14 cellular contexts compared by ENCODE assay signal in genomic region chr22:37768273-37768672, GRCh38. TPM values are rescaled to one million over a fixed set of nuclear protein-coding genes. Genes with fewer than 3 reads are reported as not detected.
DNase-seq lines count a peak whose midpoint lies in the region; ATAC-seq and TF ChIP-seq lines count a peak whose summit lies in the region.
"Had no signal": no experiment of that assay in that cellular context is flagged by ENCODE, and none has a peak within 500 bp of the region (broad histone marks: within the 10 kb centered on the region; RNA-seq: fewer than 3 reads in every experiment).

No MANE protein-coding gene starts in this region.

- H3K27me3 Mint-ChIP-seq in activated naive CD8-positive, alpha-beta T cell treated with anti-CD3 and anti-CD28 coated beads, Interleukin-2, amount 10 ng/mL, durations not matched to agents 7 days and 5 days: no peaks in the 10 kb centered on the region
- H3K27me3 Mint-ChIP-seq in activated naive CD8-positive, alpha-beta T cell treated with anti-CD3 and anti-CD28 coated beads, Interleukin-2, amount 50 U/mL, for 24 hours: no peaks in the 10 kb centered on the region
- no peaks in the 10 kb centered on the region for H3K27me3 Mint-ChIP-seq in T-cell

- H3K4me1 ChIP-seq in OCI-LY3 (ENCODE audit: low read length) (peaks cover 9% of the 10 kb centered on the region), fibroblast of lung (ENCODE audit: control insufficient read depth, extremely low read depth, insufficient read depth, low read length) (no peaks in the 10 kb centered on the region), testis (no peaks in the 10 kb centered on the region)

- WGBS in testis, 2 donors: 91 to 95% methylated on average over 3 of the region's 3 CpGs

- H3K4me3 ChIP-seq in OCI-LY3 (ENCODE audit: low read length) (no peak overlapping the region), fibroblast of lung (replicated peaks in 1 of 4; ENCODE audit: control extremely low read depth in 1 of 4, insufficient read depth in 1 of 4, low read depth in 3 of 4, low read length in 4 of 4) (no peak overlapping the region), testis (no peak overlapping the region)

- H3K4me2 ChIP-seq in OCI-LY3 (ENCODE audit: low read length) (no peak overlapping the region), fibroblast of lung (ENCODE audit: extremely low read depth, insufficient read depth, low read length) (no peak overlapping the region)

- H3K36me3 ChIP-seq in OCI-LY3 (replicated peaks; ENCODE audit: low read depth, low read length): peaks cover 8% of the 10 kb centered on the region
- peaks cover 47% of the 10 kb centered on the region for H3K36me3 ChIP-seq in fibroblast of lung (ENCODE audit: control insufficient read depth, insufficient read depth, low read length)
- H3K36me3 ChIP-seq in testis (ENCODE audit: low read depth, missing control alignments): no peaks in the 10 kb centered on the region

- intact Hi-C loops in testis (cut with DNase I; ENCODE audit: low total_unique reads): no loop called here

- peaks cover 4% of the 10 kb centered on the region for H3K36me3 Mint-ChIP-seq in activated naive CD8-positive, alpha-beta T cell treated with anti-CD3 and anti-CD28 coated beads, Interleukin-2, amount 10 ng/mL, durations not matched to agents 7 days and 5 days
- H3K36me3 Mint-ChIP-seq in activated naive CD8-positive, alpha-beta T cell treated with anti-CD3 and anti-CD28 coated beads, Interleukin-2, amount 50 U/mL, for 24 hours (ENCODE audit: low read depth): no peaks in the 10 kb centered on the region
- H3K36me3 Mint-ChIP-seq in T-cell: peaks cover 20% of the 10 kb centered on the region

- H3K27me3 ChIP-seq in OCI-LY3 (ENCODE audit: low read depth, low read length): no peaks in the 10 kb centered on the region
- H3K27me3 ChIP-seq in fibroblast of lung (ENCODE audit: control insufficient read depth, insufficient read depth, low read length): no peaks in the 10 kb centered on the region
- H3K27me3 ChIP-seq in testis: no peaks in the 10 kb centered on the region

- H4K20me1 ChIP-seq in OCI-LY3 (ENCODE audit: insufficient read depth, low read length): no peaks in the 10 kb centered on the region
- no peaks in the 10 kb centered on the region for H4K20me1 ChIP-seq in fibroblast of lung (ENCODE audit: control insufficient read depth, extremely low read depth, insufficient read depth, low read length)

- no peaks in the 10 kb centered on the region for H3K4me1 Mint-ChIP-seq in activated naive CD8-positive, alpha-beta T cell treated with anti-CD3 and anti-CD28 coated beads, Interleukin-2, amount 10 ng/mL, durations not matched to agents 7 days and 5 days
- H3K4me1 Mint-ChIP-seq in activated naive CD8-positive, alpha-beta T cell treated with anti-CD3 and anti-CD28 coated beads, Interleukin-2, amount 50 U/mL, for 24 hours: no peaks in the 10 kb centered on the region
- H3K4me1 Mint-ChIP-seq in T-cell: no peaks in the 10 kb centered on the region

- H3K4me3 Mint-ChIP-seq in activated naive CD8-positive, alpha-beta T cell treated with anti-CD3 and anti-CD28 coated beads, Interleukin-2, amount 10 ng/mL, durations not matched to agents 7 days and 5 days: no peak overlapping the region
- no peak overlapping the region for H3K4me3 Mint-ChIP-seq in activated naive CD8-positive, alpha-beta T cell treated with anti-CD3 and anti-CD28 coated beads, Interleukin-2, amount 50 U/mL, for 24 hours
- H3K4me3 Mint-ChIP-seq in T-cell: no peak overlapping the region
- H3K4me3 Mint-ChIP-seq: T-helper 1 cell treated with Interleukin-12 subunit alpha and Interleukin-12 subunit beta and Interleukin-4 antibody, amounts not matched to agents 30 μg/mL and 1 μg/mL, for 36 hours had no signal

- POLR2A ChIA-PET in activated naive CD8-positive, alpha-beta T cell treated with anti-CD3 and anti-CD28 coated beads, Interleukin-2, amount 10 ng/mL, durations not matched to agents 7 days and 5 days (lab: Charles Lee): interaction anchor here (0.7 kb wide), 1 partner anchor 19 kb away, joined by 3 read pairs; no protein-coding TSS in a partner anchor
- POLR2A ChIA-PET in T-cell (lab: Charles Lee): no interaction called here

- H3K27ac Mint-ChIP-seq in activated naive CD8-positive, alpha-beta T cell treated with anti-CD3 and anti-CD28 coated beads, Interleukin-2, amount 10 ng/mL, durations not matched to agents 7 days and 5 days: peak overlapping the region; percentile 21
- H3K27ac Mint-ChIP-seq in activated naive CD8-positive, alpha-beta T cell treated with anti-CD3 and anti-CD28 coated beads, Interleukin-2, amount 50 U/mL, for 24 hours: no peak overlapping the region
- no peak overlapping the region for H3K27ac Mint-ChIP-seq in T-cell
- H3K27ac Mint-ChIP-seq: T-helper 1 cell treated with Interleukin-12 subunit alpha and Interleukin-12 subunit beta and Interleukin-4 antibody, amounts not matched to agents 30 μg/mL and 1 μg/mL, for 36 hours had no signal

- no peak overlapping the region for H2AFZ ChIP-seq in OCI-LY3 (ENCODE audit: low read depth, low read length)
- no peak overlapping the region for H2AFZ ChIP-seq in fibroblast of lung (ENCODE audit: low read length)

- no peaks in the 10 kb centered on the region for H3K9me3 Mint-ChIP-seq in activated naive CD8-positive, alpha-beta T cell treated with anti-CD3 and anti-CD28 coated beads, Interleukin-2, amount 10 ng/mL, durations not matched to agents 7 days and 5 days
- H3K9me3 Mint-ChIP-seq in activated naive CD8-positive, alpha-beta T cell treated with anti-CD3 and anti-CD28 coated beads, Interleukin-2, amount 50 U/mL, for 24 hours: no peaks in the 10 kb centered on the region
- no peaks in the 10 kb centered on the region for H3K9me3 Mint-ChIP-seq in T-cell
- H3K9me3 Mint-ChIP-seq: T-helper 1 cell treated with Interleukin-12 subunit alpha and Interleukin-12 subunit beta and Interleukin-4 antibody, amounts not matched to agents 30 μg/mL and 1 μg/mL, for 36 hours had no signal

- no peak for ATAC-seq in activated naive CD8-positive, alpha-beta T cell treated with anti-CD3 and anti-CD28 coated beads, Interleukin-2, amount 10 ng/mL, durations not matched to agents 7 days and 5 days (ENCODE audit: low read depth)
- no peak for ATAC-seq in activated naive CD8-positive, alpha-beta T cell treated with anti-CD3 and anti-CD28 coated beads, Interleukin-2, amount 50 U/mL, for 24 hours
- ATAC-seq in HG02571 (IDR thresholded peaks at IDR 0.05; ENCODE audit: unreplicated experiment) (no peak), T-cell (replicated peaks in 1 of 4) (no peak)

- H3K79me2 ChIP-seq in OCI-LY3 (ENCODE audit: low read length) (no peaks in the 10 kb centered on the region), fibroblast of lung (ENCODE audit: control insufficient read depth, insufficient read depth, low read length) (no peaks in the 10 kb centered on the region)

- H3K9me3 ChIP-seq in OCI-LY3 (ENCODE audit: insufficient read depth, low read length) (no peaks in the 10 kb centered on the region), fibroblast of lung (ENCODE audit: control insufficient read depth, insufficient read depth, low read depth, low read length) (no peaks in the 10 kb centered on the region), testis (no peaks in the 10 kb centered on the region)

- H3K27ac ChIP-seq in OCI-LY3 (ENCODE audit: low read length): no peak overlapping the region
- H3K27ac ChIP-seq in fibroblast of lung (ENCODE audit: insufficient read depth, low read length): no peak overlapping the region
- no peak overlapping the region for H3K27ac ChIP-seq in testis

- H3K9ac ChIP-seq in OCI-LY3 (ENCODE audit: low read length) (no peak overlapping the region), fibroblast of lung (ENCODE audit: insufficient read depth, low read length) (no peak overlapping the region)

- TF ChIP-seq POLR2A in testis (IDR thresholded peaks at IDR 0.05): no peak

- CTCF ChIA-PET in T-cell (lab: Charles Lee): interaction anchor here in 1 of 2 donors (0.6 to 0.7 kb wide), 3 partner anchors 72 to 786 kb away, joined by 3 to 7 read pairs (median 5); no protein-coding TSS in a partner anchor

- TF ChIP-seq CTCF in OCI-LY3 (IDR thresholded peaks at IDR 0.05; ENCODE audit: low read depth, low read length) (0 out of 2 replicates have a peak, but pooled peaks have one; percentile 16), fibroblast of lung (conservative IDR thresholded peaks at IDR 0.05 in 1 of 2, IDR thresholded peaks at IDR 0.05 in 1 of 2; ENCODE audit: low read depth in 1 of 2, low read length in 2 of 2) (peak; percentile 20 to 40), testis (IDR thresholded peaks at IDR 0.05) (peak in 2 of 3 experiments; percentile 23 to 32)

- DNase-seq in activated naive CD8-positive, alpha-beta T cell treated with anti-CD3 and anti-CD28 coated beads, Interleukin-2, amount 10 ng/mL, durations not matched to agents 7 days and 5 days: no peak
- DNase-seq in activated naive CD8-positive, alpha-beta T cell treated with anti-CD3 and anti-CD28 coated beads, Interleukin-2, amount 50 U/mL, for 24 hours: no peak
- DNase-seq in fibroblast of lung (ENCODE audit: low read depth in 2 of 2): no peak
- no peak for DNase-seq in testis
- no peak for DNase-seq in stimulated activated CD4-positive, alpha-beta T cell treated with anti-CD3 and anti-CD28 coated beads, Interleukin-4, amount 100 ng/mL, for 24 hours
- no peak for DNase-seq in T-cell
- DNase-seq: DMS79, mesenchymal stem cell, NCI-H1930 had no signal

RNA-seq across cellular contexts. Expression of gene GCAT, which starts 39.5 kb away (rescaled TPM):
- 10 to 100 TPM in 1 of 2 experiments, 1 to 10 TPM in 1; 9.8 to 10.1 TPM for total RNA-seq in activated naive CD8-positive, alpha-beta T cell treated with anti-CD3 and anti-CD28 coated beads, Interleukin-2, amount 10 ng/mL, durations not matched to agents 7 days and 5 days
- total RNA-seq in fibroblast of lung (7.7 and 11.9 TPM in 2 replicates), testis (10 to 100 TPM; 36.7 to 40.6 TPM), T-cell (1 to 10 TPM; 1.2 to 3.5 (median 2.3) TPM)
- polyA plus RNA-seq in fibroblast of lung (6.6 and 11.0 TPM in 2 replicates), testis (ENCODE audit: insufficient read depth, low read depth, low replicate concordance) (21.4 TPM)
- 14.0 and 25.6 TPM in 2 replicates for polyA plus RNA-seq in fibroblast of lung (2012)
- polyA minus RNA-seq in fibroblast of lung (ENCODE audit: low replicate concordance): 14.6 and 20.8 TPM in 2 replicates

RNA-seq across cellular contexts. Expression of gene GALR3, which starts 54.9 kb away (rescaled TPM):
- total RNA-seq in activated naive CD8-positive, alpha-beta T cell treated with anti-CD3 and anti-CD28 coated beads, Interleukin-2, amount 10 ng/mL, durations not matched to agents 7 days and 5 days: not detected
- total RNA-seq in fibroblast of lung: not detected in 2 replicates
- not detected in 2 replicates for polyA plus RNA-seq in fibroblast of lung
- polyA plus RNA-seq in fibroblast of lung (2012): not detected in 2 replicates
- polyA minus RNA-seq in fibroblast of lung (ENCODE audit: low replicate concordance): not detected in 2 replicates
- 1 to 10 TPM in 1 of 2 donors, under 1 TPM in 1; 0.81 to 4.8 TPM for total RNA-seq in testis
- polyA plus RNA-seq in testis (ENCODE audit: insufficient read depth, low read depth, low replicate concordance): not detected
- not detected for total RNA-seq in T-cell
- total RNA-seq: dermis microvascular lymphatic vessel endothelial cell, pulmonary artery endothelial cell had no signal
